ENCODE assay signal across 2 cellular contexts in genomic region chr12:31300783-31301182, GRCh38.
TF ChIP-seq lines count a peak whose summit lies in the region.

No MANE protein-coding gene starts in this region.

TF ChIP-seq in IMR-90, 13 proteins besides CTCF, POLR2A, EP300 and RAD21:
- TF ChIP-seq MAFK (IDR thresholded peaks at IDR 0.05; ENCODE audit: low read depth, low read length) (no peak), ELK1 (IDR thresholded peaks at IDR 0.05; ENCODE audit: borderline replicate concordance, low read depth, low read length) (no peak), MAZ (IDR thresholded peaks at IDR 0.05; ENCODE audit: borderline replicate concordance, low read depth, low read length) (no peak), RCOR1 (IDR thresholded peaks at IDR 0.05; ENCODE audit: insufficient replicate concordance, low read length) (no peak), BHLHE40 (IDR thresholded peaks at IDR 0.05; ENCODE audit: low read depth, low read length) (no peak), CEBPB (IDR thresholded peaks at IDR 0.05; ENCODE audit: low read depth, low read length) (no peak), MXI1 (IDR thresholded peaks at IDR 0.05; ENCODE audit: borderline replicate concordance, low read depth, low read length) (no peak), USF2 (IDR thresholded peaks at IDR 0.05; ENCODE audit: low read depth, low read length) (no peak), FOS (IDR thresholded peaks at IDR 0.05; ENCODE audit: low read depth, low read length) (no peak), RFX5 (IDR thresholded peaks at IDR 0.05; ENCODE audit: low read depth, low read length) (no peak), NFE2L2 (IDR thresholded peaks at IDR 0.05; ENCODE audit: low read depth, low read length) (no peak), CHD1 (IDR thresholded peaks at IDR 0.05; ENCODE audit: low read depth, low read length) (no peak), SMC3 (IDR thresholded peaks at IDR 0.05; ENCODE audit: low read depth, low read length) (no peak)

TF ChIP-seq in K562, 482 proteins besides CTCF, POLR2A, EP300 and RAD21:
- TF ChIP-seq ZNF695 (CRISPR knock-in tag; IDR thresholded peaks at IDR 0.05) (no peak), L3MBTL2 (IDR thresholded peaks at IDR 0.05) (no peak), HDAC3 (IDR thresholded peaks at IDR 0.05; ENCODE audit: borderline replicate concordance, partially characterized antibody) (no peak), NR2F6 (CRISPR knock-in tag; IDR thresholded peaks at IDR 0.05) (no peak), PTTG1 (tag; IDR thresholded peaks at IDR 0.05; ENCODE audit: low read depth) (no peak)
TF ChIP-seq in K562: peak in this region for 0.
